Comparison of ENCODE assay signal across 13 cellular contexts in genomic region chr18:27604583-27604982, GRCh38.
A peak's percentile ranks its signal among the peaks of the same experiment; 100 is the strongest.
DNase-seq lines count a peak whose midpoint lies in the region; ATAC-seq and TF ChIP-seq lines count a peak whose summit lies in the region.
"Had no signal": no experiment of that assay in that cellular context is flagged by ENCODE, and none has a peak within 500 bp of the region (broad histone marks: within the 10 kb centered on the region; RNA-seq: fewer than 3 reads in every experiment).

No MANE protein-coding gene starts in this region.

- H3K4me1 Mint-ChIP-seq in endothelial cell (ENCODE audit: unreplicated experiment) = no peaks in the 10 kb centered on the region
- peaks cover 21% of the 10 kb centered on the region for H3K4me1 Mint-ChIP-seq in neural progenitor cell
- no peaks in the 10 kb centered on the region for H3K4me1 Mint-ChIP-seq in activated T-cell treated with anti-CD3 and anti-CD28 coated beads, Interleukin-2, amount 50 U/mL, for 4 hours (ENCODE audit: low read depth)

- no peaks in the 10 kb centered on the region for H3K27me3 Mint-ChIP-seq in endothelial cell (ENCODE audit: unreplicated experiment)
- H3K27me3 Mint-ChIP-seq in neural progenitor cell (ENCODE audit: insufficient read depth, low read depth) = peaks cover 9% of the 10 kb centered on the region
- no peaks in the 10 kb centered on the region for H3K27me3 Mint-ChIP-seq in activated T-cell treated with anti-CD3 and anti-CD28 coated beads, Interleukin-2, amount 50 U/mL, for 4 hours (ENCODE audit: low read depth)

- H3K79me2 ChIP-seq in neural progenitor cell (ENCODE audit: low read depth) = no peaks in the 10 kb centered on the region

- no peak for ATAC-seq in activated T-cell treated with anti-CD3 and anti-CD28 coated beads, Interleukin-2, amount 50 U/mL, for 4 hours
- ATAC-seq: activated CD4-positive, CD25-positive, alpha-beta regulatory T cell treated with anti-CD3 and anti-CD28 coated beads, Interleukin-2, amount 50 U/mL, for 24 hours had no signal

- H3K36me3 Mint-ChIP-seq in endothelial cell (ENCODE audit: low read depth, unreplicated experiment) = no peaks in the 10 kb centered on the region
- H3K36me3 Mint-ChIP-seq in neural progenitor cell = peaks cover 14% of the 10 kb centered on the region
- H3K36me3 Mint-ChIP-seq in activated T-cell treated with anti-CD3 and anti-CD28 coated beads, Interleukin-2, amount 50 U/mL, for 4 hours (ENCODE audit: insufficient read depth) = no peaks in the 10 kb centered on the region

- H3K27ac Mint-ChIP-seq in endothelial cell (ENCODE audit: unreplicated experiment) (peak overlapping the region; percentile 2), neural progenitor cell (no peak overlapping the region)

- no peaks in the 10 kb centered on the region for H3K27me3 ChIP-seq in neural progenitor cell
- H3K27me3 ChIP-seq: neutrophil had no signal

- TF ChIP-seq CTCF in endothelial cell (IDR thresholded peaks at IDR 0.05; ENCODE audit: unreplicated experiment) (no peak), neural progenitor cell (IDR thresholded peaks at IDR 0.05) (no peak), GM13976 (IDR thresholded peaks at IDR 0.05; ENCODE audit: borderline replicate concordance, control extremely low read depth, extremely low read depth, insufficient read depth, missing control alignments) (no peak)

- H3K4me3 Mint-ChIP-seq in endothelial cell (ENCODE audit: unreplicated experiment) (no peak overlapping the region), neural progenitor cell (no peak overlapping the region)
- H3K4me3 Mint-ChIP-seq in activated T-cell treated with anti-CD3 and anti-CD28 coated beads, Interleukin-2, amount 50 U/mL, for 4 hours = no peak overlapping the region

- H3K4me1 ChIP-seq in neural progenitor cell = peaks cover 8% of the 10 kb centered on the region

- DNase-seq in HCEC 1CT (peak; percentile 19), RKO (ENCODE audit: low spot score) (peak; percentile 14), endothelial cell (ENCODE audit: low spot score) (no peak), neural progenitor cell (ENCODE audit: low spot score) (no peak), GM13976 (ENCODE audit: low spot score) (no peak)
- no peak for DNase-seq in stimulated activated naive CD4-positive, alpha-beta T cell (lab: John Stamatoyannopoulos, UW)
- DNase-seq in activated T-cell treated with anti-CD3 and anti-CD28 coated beads, Interleukin-2, amount 50 U/mL, for 4 hours = no peak
- DNase-seq: GDM1 had no signal

- H3K9ac ChIP-seq in neural progenitor cell = no peak overlapping the region
- H3K9ac ChIP-seq: KMS-11 had no signal

- H3K9me3 ChIP-seq in neural progenitor cell (ENCODE audit: low read depth) = no peaks in the 10 kb centered on the region
- H3K9me3 ChIP-seq: neutrophil had no signal

- no peaks in the 10 kb centered on the region for H3K36me3 ChIP-seq in neural progenitor cell
- H3K36me3 ChIP-seq: neutrophil had no signal

- H3F3A ChIP-seq in neural progenitor cell (ENCODE audit: low read depth) = peaks cover 3% of the 10 kb centered on the region

- no peaks in the 10 kb centered on the region for H4K20me1 ChIP-seq in neural progenitor cell (ENCODE audit: low read depth)

- H3K9me3 Mint-ChIP-seq in endothelial cell (ENCODE audit: unreplicated experiment) (no peaks in the 10 kb centered on the region), neural progenitor cell (peaks cover 21% of the 10 kb centered on the region)
- no peaks in the 10 kb centered on the region for H3K9me3 Mint-ChIP-seq in activated T-cell treated with anti-CD3 and anti-CD28 coated beads, Interleukin-2, amount 50 U/mL, for 4 hours

- no peak overlapping the region for H3K4me2 ChIP-seq in neural progenitor cell
- H3K4me2 ChIP-seq: KMS-11 had no signal

- in situ Hi-C loops in GM13976 (cut with MboI; ENCODE audit: low sequenced_read_pairs, unreplicated experiment) = no loop called here

- H3K27ac ChIP-seq in neural progenitor cell = no peak overlapping the region
- H3K27ac ChIP-seq: C4-2B, KMS-11, neutrophil had no signal

- no peak overlapping the region for H3K4me3 ChIP-seq in neural progenitor cell
- H3K4me3 ChIP-seq: lung had no signal

- peak overlapping the region; percentile 35 for H2AFZ ChIP-seq in neural progenitor cell (replicated peaks)

Comparison
In these comparisons a context has a peak if more than half of its experiments do, and no peak if none do; other contexts are left out.
1. DNase-seq: peak in HCEC 1CT (single experiment) and RKO (single experiment); none in endothelial cell (single experiment), neural progenitor cell (single experiment), GM13976 (single experiment), stimulated activated naive CD4-positive, alpha-beta T cell (0 of 6) and activated T-cell treated with anti-CD3 and anti-CD28 coated beads, Interleukin-2, amount 50 U/mL, for 4 hours (single experiment).